In genomic region chr5:177116631-177117373, GRCh38 we compare ENCODE assay signal across 1 cellular context.
TF ChIP-seq lines count a peak whose summit lies in the region.

No MANE protein-coding gene starts in this region.

TF ChIP-seq in HepG2, 621 proteins besides CTCF, POLR2A, EP300 and RAD21:
- no peak for TF ChIP-seq ZNF331 (CRISPR knock-in tag; IDR thresholded peaks at IDR 0.05)
- 0 out of 2 replicates have a peak, but pooled peaks have one; percentile 19 for TF ChIP-seq NFYC (CRISPR knock-in tag; IDR thresholded peaks at IDR 0.05)
- TF ChIP-seq NFYB (CRISPR knock-in tag; IDR thresholded peaks at IDR 0.05) = peak; percentile 36; the same call in 1 of the 2 replicates
